1 cellular context compared by ENCODE assay signal in the genomic region with DNA sequence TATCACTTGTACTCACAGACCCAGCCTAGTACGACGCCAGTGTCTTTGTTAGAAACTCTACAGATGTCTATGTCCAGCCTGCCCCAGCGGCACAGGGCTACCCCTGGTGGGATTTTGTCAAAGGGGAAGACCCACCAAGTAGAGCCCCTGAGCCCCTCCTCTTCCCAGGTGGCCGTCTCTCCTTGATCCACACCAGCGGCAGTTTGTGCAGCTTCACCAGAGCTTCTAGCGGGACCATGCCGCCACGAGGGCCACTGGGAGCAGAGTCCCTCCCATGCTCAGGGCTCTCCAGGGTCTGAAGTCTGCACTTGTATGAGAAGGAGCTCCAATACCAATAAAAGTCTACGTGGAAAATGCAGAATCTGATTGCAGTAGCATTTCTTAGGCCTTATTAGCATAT.
TF ChIP-seq lines count a peak whose summit lies in the region.

No MANE protein-coding gene starts in this region.

TF ChIP-seq in H1, 55 proteins besides CTCF, POLR2A, EP300 and RAD21:
- no peak for TF ChIP-seq SUZ12 (IDR thresholded peaks at IDR 0.05; ENCODE audit: low read length)
- TF ChIP-seq, protein P1, sequence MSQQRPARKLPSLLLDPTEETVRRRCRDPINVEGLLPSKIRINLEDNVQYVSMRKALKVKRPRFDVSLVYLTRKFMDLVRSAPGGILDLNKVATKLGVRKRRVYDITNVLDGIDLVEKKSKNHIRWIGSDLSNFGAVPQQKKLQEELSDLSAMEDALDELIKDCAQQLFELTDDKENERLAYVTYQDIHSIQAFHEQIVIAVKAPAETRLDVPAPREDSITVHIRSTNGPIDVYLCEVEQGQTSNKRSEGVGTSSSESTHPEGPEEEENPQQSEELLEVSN (IDR thresholded peaks at IDR 0.05) = no peak
- no peak for TF ChIP-seq EZH2 (IDR thresholded peaks at IDR 0.05; ENCODE audit: low read depth, low read length, severe bottlenecking)
- TF ChIP-seq CREB1 (IDR thresholded peaks at IDR 0.05) = no peak
- no peak for TF ChIP-seq GABPA (IDR thresholded peaks at IDR 0.05; ENCODE audit: borderline replicate concordance, insufficient read depth, low read length)
- TF ChIP-seq ZNF274 (IDR thresholded peaks at IDR 0.05; ENCODE audit: borderline replicate concordance, extremely low read depth, low read length) = no peak
- no peak for TF ChIP-seq RFX5 (IDR thresholded peaks at IDR 0.05; ENCODE audit: borderline replicate concordance, low read depth, low read length)
- no peak for TF ChIP-seq SP1 (IDR thresholded peaks at IDR 0.05; ENCODE audit: low read depth, low read length)
- no peak for TF ChIP-seq BCL11A (IDR thresholded peaks at IDR 0.05; ENCODE audit: low read depth in 2 of 2, low read length in 2 of 2)
- TF ChIP-seq, protein P2, sequence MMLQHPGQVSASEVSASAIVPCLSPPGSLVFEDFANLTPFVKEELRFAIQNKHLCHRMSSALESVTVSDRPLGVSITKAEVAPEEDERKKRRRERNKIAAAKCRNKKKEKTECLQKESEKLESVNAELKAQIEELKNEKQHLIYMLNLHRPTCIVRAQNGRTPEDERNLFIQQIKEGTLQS (IDR thresholded peaks at IDR 0.05; ENCODE audit: insufficient read depth, low read depth, low read length) = no peak
- no peak for TF ChIP-seq CHD1 (IDR thresholded peaks at IDR 0.05; ENCODE audit: low read depth, low read length)
- TF ChIP-seq, protein P3, sequence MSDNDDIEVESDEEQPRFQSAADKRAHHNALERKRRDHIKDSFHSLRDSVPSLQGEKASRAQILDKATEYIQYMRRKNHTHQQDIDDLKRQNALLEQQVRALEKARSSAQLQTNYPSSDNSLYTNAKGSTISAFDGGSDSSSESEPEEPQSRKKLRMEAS (IDR thresholded peaks at IDR 0.05) = no peak
- no peak for TF ChIP-seq RBBP5 (IDR thresholded peaks at IDR 0.05; ENCODE audit: borderline replicate concordance, low read depth, low read length)
- TF ChIP-seq CHD2 (IDR thresholded peaks at IDR 0.05; ENCODE audit: low read length) = no peak
- no peak for TF ChIP-seq TCF12 (IDR thresholded peaks at IDR 0.05; ENCODE audit: low read depth, low read length)
- TF ChIP-seq SAP30 (IDR thresholded peaks at IDR 0.05; ENCODE audit: insufficient read depth, insufficient replicate concordance, low read length) = no peak
- no peak for TF ChIP-seq NANOG (IDR thresholded peaks at IDR 0.05; ENCODE audit: insufficient read depth, low read depth, low read length, poor library complexity, severe bottlenecking)
- TF ChIP-seq SIN3A (conservative IDR thresholded peaks at IDR 0.05 in 1 of 2, IDR thresholded peaks at IDR 0.05 in 1 of 2; ENCODE audit: low read depth in 1 of 2, low read length in 2 of 2) = no peak
- no peak for TF ChIP-seq PHF8 (conservative IDR thresholded peaks at IDR 0.05; ENCODE audit: low read depth, low read length)
- TF ChIP-seq FOSL1 (IDR thresholded peaks at IDR 0.05; ENCODE audit: insufficient read depth, low read depth, low read length) = no peak
